Comparison of ENCODE assay signal across 1 cellular context in genomic region chr6:147192278-147192911, GRCh38.
A peak's percentile ranks its signal among the peaks of the same experiment; 100 is the strongest.
TF ChIP-seq lines count a peak whose summit lies in the region.

No MANE protein-coding gene starts in this region.

TF ChIP-seq in HepG2, 621 proteins besides CTCF, POLR2A, EP300 and RAD21 (continued from another document and continues in another):
- TF ChIP-seq ZHX2 (IDR thresholded peaks at IDR 0.05; ENCODE audit: low read depth) (no peak), ZHX2 (CRISPR knock-in tag; IDR thresholded peaks at IDR 0.05; ENCODE audit: borderline replicate concordance) (no peak; the same call in 1 of the 2 replicates), ZNF501 (CRISPR knock-in tag; IDR thresholded peaks at IDR 0.05) (peak; percentile 72; the same call in 1 of the 2 replicates), ERF (CRISPR knock-in tag; IDR thresholded peaks at IDR 0.05) (peak; percentile 69; the same call in 1 of the 2 replicates), ZNF850 (CRISPR knock-in tag; conservative IDR thresholded peaks at IDR 0.05) (no peak), CEBPZ (IDR thresholded peaks at IDR 0.05; ENCODE audit: low read length) (no peak), TEAD2 (CRISPR knock-in tag; IDR thresholded peaks at IDR 0.05) (no peak), GATAD2A (CRISPR knock-in tag; IDR thresholded peaks at IDR 0.05) (peak; percentile 100), ZNF362 (CRISPR knock-in tag; IDR thresholded peaks at IDR 0.05; ENCODE audit: borderline replicate concordance) (no peak), SALL2 (CRISPR knock-in tag; IDR thresholded peaks at IDR 0.05) (peak; percentile 68; the same call in 1 of the 2 replicates), NFKBIZ (CRISPR knock-in tag; IDR thresholded peaks at IDR 0.05) (peak; percentile 84), GLI4 (CRISPR knock-in tag; IDR thresholded peaks at IDR 0.05; ENCODE audit: borderline replicate concordance) (no peak), JUNB (CRISPR knock-in tag; IDR thresholded peaks at IDR 0.05; ENCODE audit: borderline replicate concordance) (no peak), ZNF773 (CRISPR knock-in tag; IDR thresholded peaks at IDR 0.05; ENCODE audit: borderline replicate concordance) (no peak), ZFP36 (IDR thresholded peaks at IDR 0.05; ENCODE audit: borderline replicate concordance, low read depth, low read length, partially characterized antibody) (no peak), RBAK (CRISPR knock-in tag; IDR thresholded peaks at IDR 0.05) (no peak), ZBTB38 (CRISPR knock-in tag; IDR thresholded peaks at IDR 0.05) (no peak), BCL6 (CRISPR knock-in tag; IDR thresholded peaks at IDR 0.05) (peak; percentile 92), ZNF713 (CRISPR knock-in tag; IDR thresholded peaks at IDR 0.05) (no peak), SKI (IDR thresholded peaks at IDR 0.05; ENCODE audit: partially characterized antibody) (peak; percentile 70), ZBTB10 (CRISPR knock-in tag; IDR thresholded peaks at IDR 0.05; ENCODE audit: borderline replicate concordance) (peak; percentile 92; the same call in 1 of the 2 replicates), CBX5 (CRISPR knock-in tag; IDR thresholded peaks at IDR 0.05; ENCODE audit: borderline replicate concordance) (peak; percentile 74; the same call in 1 of the 2 replicates), TRIM24 (CRISPR knock-in tag; IDR thresholded peaks at IDR 0.05) (peak; percentile 83; the same call in 1 of the 2 replicates), ZNF670 (CRISPR knock-in tag; IDR thresholded peaks at IDR 0.05; ENCODE audit: borderline replicate concordance) (peak; percentile 92; the same call in 1 of the 2 replicates), HDAC1 (CRISPR knock-in tag; IDR thresholded peaks at IDR 0.05) (peak; percentile 75), MYC (CRISPR knock-in tag; IDR thresholded peaks at IDR 0.05; ENCODE audit: borderline replicate concordance) (no peak), KMT2B (CRISPR knock-in tag; IDR thresholded peaks at IDR 0.05) (peak; percentile 46), HOMEZ (CRISPR knock-in tag; IDR thresholded peaks at IDR 0.05; ENCODE audit: low read depth) (peak; percentile 78), MEIS2 (CRISPR knock-in tag; IDR thresholded peaks at IDR 0.05) (0 out of 2 replicates have a peak, but pooled peaks have one; percentile 32), HMG20A (CRISPR knock-in tag; IDR thresholded peaks at IDR 0.05; ENCODE audit: borderline replicate concordance) (peak; percentile 99), ZNF138 (CRISPR knock-in tag; IDR thresholded peaks at IDR 0.05; ENCODE audit: low read depth) (no peak), CBFB (CRISPR knock-in tag; IDR thresholded peaks at IDR 0.05) (no peak), ZNF709 (CRISPR knock-in tag; IDR thresholded peaks at IDR 0.05) (peak; percentile 42; the same call in 1 of the 2 replicates), MED1 (CRISPR knock-in tag; IDR thresholded peaks at IDR 0.05) (peak; percentile 91), ZNF878 (CRISPR knock-in tag; IDR thresholded peaks at IDR 0.05) (peak; percentile 94), NFYB (CRISPR knock-in tag; IDR thresholded peaks at IDR 0.05) (no peak), CSRNP1 (CRISPR knock-in tag; IDR thresholded peaks at IDR 0.05) (no peak)
- TF ChIP-seq, protein P1, sequence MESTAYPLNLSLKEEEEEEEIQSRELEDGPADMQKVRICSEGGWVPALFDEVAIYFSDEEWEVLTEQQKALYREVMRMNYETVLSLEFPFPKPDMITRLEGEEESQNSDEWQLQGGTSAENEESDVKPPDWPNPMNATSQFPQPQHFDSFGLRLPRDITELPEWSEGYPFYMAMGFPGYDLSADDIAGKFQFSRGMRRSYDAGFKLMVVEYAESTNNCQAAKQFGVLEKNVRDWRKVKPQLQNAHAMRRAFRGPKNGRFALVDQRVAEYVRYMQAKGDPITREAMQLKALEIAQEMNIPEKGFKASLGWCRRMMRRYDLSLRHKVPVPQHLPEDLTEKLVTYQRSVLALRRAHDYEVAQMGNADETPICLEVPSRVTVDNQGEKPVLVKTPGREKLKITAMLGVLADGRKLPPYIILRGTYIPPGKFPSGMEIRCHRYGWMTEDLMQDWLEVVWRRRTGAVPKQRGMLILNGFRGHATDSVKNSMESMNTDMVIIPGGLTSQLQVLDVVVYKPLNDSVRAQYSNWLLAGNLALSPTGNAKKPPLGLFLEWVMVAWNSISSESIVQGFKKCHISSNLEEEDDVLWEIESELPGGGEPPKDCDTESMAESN (CRISPR knock-in tag; conservative IDR thresholded peaks at IDR 0.05), result peak; percentile 80
- TF ChIP-seq, protein P2, sequence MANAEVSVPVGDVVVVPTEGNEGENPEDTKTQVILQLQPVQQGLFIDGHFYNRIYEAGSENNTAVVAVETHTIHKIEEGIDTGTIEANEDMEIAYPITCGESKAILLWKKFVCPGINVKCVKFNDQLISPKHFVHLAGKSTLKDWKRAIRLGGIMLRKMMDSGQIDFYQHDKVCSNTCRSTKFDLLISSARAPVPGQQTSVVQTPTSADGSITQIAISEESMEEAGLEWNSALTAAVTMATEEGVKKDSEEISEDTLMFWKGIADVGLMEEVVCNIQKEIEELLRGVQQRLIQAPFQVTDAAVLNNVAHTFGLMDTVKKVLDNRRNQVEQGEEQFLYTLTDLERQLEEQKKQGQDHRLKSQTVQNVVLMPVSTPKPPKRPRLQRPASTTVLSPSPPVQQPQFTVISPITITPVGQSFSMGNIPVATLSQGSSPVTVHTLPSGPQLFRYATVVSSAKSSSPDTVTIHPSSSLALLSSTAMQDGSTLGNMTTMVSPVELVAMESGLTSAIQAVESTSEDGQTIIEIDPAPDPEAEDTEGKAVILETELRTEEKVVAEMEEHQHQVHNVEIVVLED (CRISPR knock-in tag; IDR thresholded peaks at IDR 0.05; ENCODE audit: borderline replicate concordance), result no peak
- TF ChIP-seq, protein P3, sequence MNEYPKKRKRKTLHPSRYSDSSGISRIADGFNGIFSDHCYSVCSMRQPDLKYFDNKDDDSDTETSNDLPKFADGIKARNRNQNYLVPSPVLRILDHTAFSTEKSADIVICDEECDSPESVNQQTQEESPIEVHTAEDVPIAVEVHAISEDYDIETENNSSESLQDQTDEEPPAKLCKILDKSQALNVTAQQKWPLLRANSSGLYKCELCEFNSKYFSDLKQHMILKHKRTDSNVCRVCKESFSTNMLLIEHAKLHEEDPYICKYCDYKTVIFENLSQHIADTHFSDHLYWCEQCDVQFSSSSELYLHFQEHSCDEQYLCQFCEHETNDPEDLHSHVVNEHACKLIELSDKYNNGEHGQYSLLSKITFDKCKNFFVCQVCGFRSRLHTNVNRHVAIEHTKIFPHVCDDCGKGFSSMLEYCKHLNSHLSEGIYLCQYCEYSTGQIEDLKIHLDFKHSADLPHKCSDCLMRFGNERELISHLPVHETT (CRISPR knock-in tag; conservative IDR thresholded peaks at IDR 0.05), result no peak
